ENCODE assay signal across 9 cellular contexts in genomic region chr11:68341557-68342458, GRCh38. TPM values are rescaled to one million over a fixed set of nuclear protein-coding genes. Genes with fewer than 3 reads are reported as not detected.
DNase-seq lines count a peak whose midpoint lies in the region; ATAC-seq and TF ChIP-seq lines count a peak whose summit lies in the region.
"Had no signal": no experiment of that assay in that cellular context is flagged by ENCODE, and none has a peak within 500 bp of the region (broad histone marks: within the 10 kb centered on the region; RNA-seq: fewer than 3 reads in every experiment).

No MANE protein-coding gene starts in this region.

- no peak overlapping the region for H3K4me3 Mint-ChIP-seq in naive thymus-derived CD8-positive, alpha-beta T cell
- H3K4me3 Mint-ChIP-seq: activated naive CD4-positive, alpha-beta T cell treated with anti-CD3 and anti-CD28 coated beads, Interleukin-2, amount 50 U/mL, for 24 hours had no signal

- no peaks in the 10 kb centered on the region for H3K27me3 Mint-ChIP-seq in naive thymus-derived CD8-positive, alpha-beta T cell
- H3K27me3 Mint-ChIP-seq: activated naive CD4-positive, alpha-beta T cell treated with anti-CD3 and anti-CD28 coated beads, Interleukin-2, amount 50 U/mL, for 24 hours had no signal

- peaks cover 27 to 41% (median 37%) of the 10 kb centered on the region in 4 donors for H3K4me1 Mint-ChIP-seq in naive thymus-derived CD8-positive, alpha-beta T cell

- H3K4me1 ChIP-seq in iPS-18a (ENCODE audit: control insufficient read depth, low read depth, low read length) (peaks cover 24% of the 10 kb centered on the region), stomach (peaks cover 46 to 92% (median 76%) of the 10 kb centered on the region in 4 donors)

- intact Hi-C loops in stomach (cut with DNase I; ENCODE audit: low total_unique reads), result no loop called here

- H3K9me3 ChIP-seq in iPS-18a (ENCODE audit: control insufficient read depth, low read depth, low read length) (no peaks in the 10 kb centered on the region), stomach (no peaks in the 10 kb centered on the region)

- peak; percentile 8 for DNase-seq in HT1080 (ENCODE audit: low read depth)
- no peak for DNase-seq in stomach
- no peak for DNase-seq in naive thymus-derived CD8-positive, alpha-beta T cell
- no peak for DNase-seq in omental fat pad (ENCODE audit: low spot score)
- DNase-seq in NCI-H1105 treated with DMSO at 0.1 percent for 48 hours (lab: John Stamatoyannopoulos, UW), result no peak

- peak; percentile 44 for TF ChIP-seq CTCF in VCaP (conservative IDR thresholded peaks at IDR 0.05)
- TF ChIP-seq CTCF in stomach (IDR thresholded peaks at IDR 0.05), result no peak
- no peak for TF ChIP-seq CTCF in omental fat pad (IDR thresholded peaks at IDR 0.05)

- TF ChIP-seq EP300 in stomach (IDR thresholded peaks at IDR 0.05), result no peak

- H3K27me3 ChIP-seq in iPS-18a (ENCODE audit: control insufficient read depth, insufficient read depth, low read length) (no peaks in the 10 kb centered on the region), stomach (no peaks in the 10 kb centered on the region)

- H3K27ac ChIP-seq in VCaP (peak overlapping the region; percentile 94), iPS-18a (ENCODE audit: low read length) (peak overlapping the region; percentile 70), stomach (peak overlapping the region; percentile 20 to 87 (median 76))

- H3K27ac Mint-ChIP-seq in naive thymus-derived CD8-positive, alpha-beta T cell, result peak overlapping the region in 2 of 10 donors; percentile 43 to 71
- H3K27ac Mint-ChIP-seq: activated naive CD4-positive, alpha-beta T cell treated with anti-CD3 and anti-CD28 coated beads, Interleukin-2, amount 50 U/mL, for 24 hours had no signal

- H3K4me3 ChIP-seq in iPS-18a (ENCODE audit: low read length) (no peak overlapping the region), stomach (no peak overlapping the region)

- H3K9ac ChIP-seq in iPS-18a (ENCODE audit: low read length), result no peak overlapping the region

- TF ChIP-seq POLR2A in stomach (IDR thresholded peaks at IDR 0.05), result no peak

- no peaks in the 10 kb centered on the region for H3K36me3 ChIP-seq in iPS-18a (ENCODE audit: control insufficient read depth, low read depth, low read length)
- no peaks in the 10 kb centered on the region for H3K36me3 ChIP-seq in stomach

- peaks cover 0 to 7% (median 0%) of the 10 kb centered on the region in 9 donors for H3K9me3 Mint-ChIP-seq in naive thymus-derived CD8-positive, alpha-beta T cell
- H3K9me3 Mint-ChIP-seq: activated naive CD4-positive, alpha-beta T cell treated with anti-CD3 and anti-CD28 coated beads, Interleukin-2, amount 50 U/mL, for 24 hours had no signal

- H3K36me3 Mint-ChIP-seq in naive thymus-derived CD8-positive, alpha-beta T cell, result no peaks in the 10 kb centered on the region
- H3K36me3 Mint-ChIP-seq: activated naive CD4-positive, alpha-beta T cell treated with anti-CD3 and anti-CD28 coated beads, Interleukin-2, amount 50 U/mL, for 24 hours had no signal

- 53 to 66% (median 57%) methylated on average over 21 of the region's 21 CpGs for WGBS in stomach, 5 donors

- ATAC-seq in naive thymus-derived CD8-positive, alpha-beta T cell, result no peak
- ATAC-seq in HG02938 (IDR thresholded peaks at IDR 0.05; ENCODE audit: unreplicated experiment) (no peak), omental fat pad (ENCODE audit: low FRiP score) (no peak)

- POLR2A ChIA-PET in naive thymus-derived CD8-positive, alpha-beta T cell (lab: Charles Lee), result no interaction called here

RNA-seq across cellular contexts. Expression of gene LRP5, which starts 29.4 kb away (rescaled TPM):
- 13.1 and 20.8 TPM in 2 replicates for total RNA-seq in HT1080 (2014; rRNA removed; shearing (Covaris generic))
- polyA plus RNA-seq in HT1080 (2015; cell fraction: cytosol; rRNA removed), result 15.2 and 17.1 TPM in 2 replicates
- polyA plus RNA-seq in HT1080 (2015; cell fraction: nucleus; rRNA removed), result 24.2 and 26.1 TPM in 2 replicates
- total RNA-seq in stomach (100 to 1,000 TPM in 2 of 5 donors, 10 to 100 TPM in 3; 36.5 to 152 (median 64.7) TPM), omental fat pad (10 to 100 TPM; 18.0 to 44.5 (median 34.6) TPM)
- 10 to 100 TPM; 11.8 to 42.4 (median 26.6) TPM for polyA plus RNA-seq in stomach
- 1 to 10 TPM; 3.0 to 3.6 TPM for total RNA-seq in naive thymus-derived CD8-positive, alpha-beta T cell
- polyA plus RNA-seq in naive thymus-derived CD8-positive, alpha-beta T cell, result 1 to 10 TPM in 2 of 3 donors, under 1 TPM in 1; 0.19 to 1.4 (median 1.4) TPM
